ENCODE assay signal across 8 cellular contexts in genomic region chrX:24023538-24023937, GRCh38. TPM values are rescaled to one million over a fixed set of nuclear protein-coding genes. Genes with fewer than 3 reads are reported as not detected.
DNase-seq lines count a peak whose midpoint lies in the region; ATAC-seq and TF ChIP-seq lines count a peak whose summit lies in the region.
"Had no signal": no experiment of that assay in that cellular context is flagged by ENCODE, and none has a peak within 500 bp of the region (broad histone marks: within the 10 kb centered on the region; RNA-seq: fewer than 3 reads in every experiment).

No MANE protein-coding gene starts in this region.

- H3K9me2 ChIP-seq in HCT116 (ENCODE audit: insufficient read depth) = no peaks in the 10 kb centered on the region

- peaks cover 60% of the 10 kb centered on the region for H3K79me2 ChIP-seq in HCT116 (ENCODE audit: insufficient read depth, low read length)

- H3K4me1 ChIP-seq in HCT116 (ENCODE audit: control insufficient read depth in 1 of 2, insufficient read depth in 2 of 2, low read length in 2 of 2) (peaks cover 0 to 15% of the 10 kb centered on the region in 2 experiments; a peak in 2 of 4 replicates), foreskin keratinocyte (no peaks in the 10 kb centered on the region), spleen (peaks cover 0 to 42% (median 12%) of the 10 kb centered on the region in 6 donors)

- H3K27ac ChIP-seq in HCT116 (ENCODE audit: low read depth, low read length) (no peak overlapping the region), foreskin keratinocyte (peak overlapping the region; percentile 84), spleen (peak overlapping the region in 4 of 8 donors; percentile 95 to 98 (median 98))

- no peak for ATAC-seq in HCT116
- ATAC-seq in WTC11 = no peak
- ATAC-seq in foreskin keratinocyte = no peak
- ATAC-seq in GM18505 (IDR thresholded peaks at IDR 0.05; ENCODE audit: unreplicated experiment) = no peak

- H3K9me3 Mint-ChIP-seq in WTC11 = no peaks in the 10 kb centered on the region

- no peaks in the 10 kb centered on the region for H4K20me1 ChIP-seq in HCT116 (ENCODE audit: insufficient read depth)

- 0 to 25% (median 10%) methylated on average over 1 of the region's 1 CpG for WGBS in spleen, 5 donors

- no peak overlapping the region for H3K27ac Mint-ChIP-seq in WTC11

- RAD21 ChIA-PET in HCT116 (lab: Charles Lee; ENCODE audit: low non-redundant PET in 1 of 2, low total read pairs in 2 of 2, uncharacterized antibody in 2 of 2, unreplicated experiment in 2 of 2) = no interaction called here

- peaks cover 14% of the 10 kb centered on the region for H3K27me3 Mint-ChIP-seq in WTC11 (ENCODE audit: low read depth)

- H3K36me3 Mint-ChIP-seq in WTC11 = peaks cover 9% of the 10 kb centered on the region; the same call in 1 of the 2 replicates

- peaks cover 2% of the 10 kb centered on the region; the same call in 1 of the 2 replicates for H3K4me1 Mint-ChIP-seq in WTC11

- BruUV-seq in HCT116 (replicated peaks; lab: Mats Ljungman, UMichigan) = no TSS peak

- peak overlapping the region; percentile 88 for H3K9ac ChIP-seq in HCT116 (ENCODE audit: low read length)

- H3K4me3 Mint-ChIP-seq in WTC11 = peak overlapping the region; percentile 84

- peak overlapping the region; percentile 81 for H3K4me2 ChIP-seq in HCT116 (ENCODE audit: low read length)

- H3K36me3 ChIP-seq in HCT116 (ENCODE audit: control insufficient read depth in 1 of 2, insufficient read depth in 2 of 2, low read length in 2 of 2) (no peaks in the 10 kb centered on the region; a peak in 1 of 4 replicates), spleen (no peaks in the 10 kb centered on the region)

- TF ChIP-seq POLR2A in HCT116 (IDR thresholded peaks at IDR 0.05; ENCODE audit: borderline replicate concordance, extremely low read depth, insufficient read depth, insufficient read length) (no peak), spleen (IDR thresholded peaks at IDR 0.05) (no peak), GM18505 (IDR thresholded peaks at IDR 0.05; ENCODE audit: borderline replicate concordance, extremely low read depth, insufficient read depth, insufficient read length) (no peak)

- H3K9me3 ChIP-seq in HCT116 (ENCODE audit: control insufficient read depth in 1 of 2, insufficient read depth in 1 of 2, low read depth in 1 of 2, low read length in 2 of 2) = no peaks in the 10 kb centered on the region
- H3K9me3 ChIP-seq in spleen = no peaks in the 10 kb centered on the region

- no peak for TF ChIP-seq RAD21 in HCT116 (IDR thresholded peaks at IDR 0.05; ENCODE audit: low read depth)

- POLR2A ChIA-PET in HCT116 (lab: Charles Lee) (no interaction called here), WTC11 (lab: Charles Lee) (no interaction called here)

- H3K4me3 ChIP-seq in HCT116 (replicated peaks in 1 of 2; ENCODE audit: low read depth in 1 of 2, low read length in 2 of 2) (peak overlapping the region; percentile 67 to 76), spleen (peak overlapping the region; percentile 46 to 88 (median 62))

- DNase-seq in HCT116 (ENCODE audit: low read depth, low spot score) = no peak
- no peak for DNase-seq in WTC11 (ENCODE audit: low spot score)
- DNase-seq in foreskin keratinocyte = no peak
- no peak for DNase-seq in spleen
- no peak for DNase-seq in NCI-H446 (lab: John Stamatoyannopoulos, UW)
- no peak for DNase-seq in NCI-H2196 treated with DMSO at 0.1 percent for 48 hours (lab: John Stamatoyannopoulos, UW; ENCODE audit: unreplicated experiment)
- DNase-seq: activated gamma-delta T cell had no signal

- intact Hi-C loops in HCT116 (cut with micrococcal nuclease) = no loop called here
- intact Hi-C loops in spleen (cut with DNase I; ENCODE audit: low total_unique reads) = no loop called here

- no peak overlapping the region for H2AFZ ChIP-seq in HCT116 (ENCODE audit: low read depth, low read length, poor library complexity, severe bottlenecking)

- no peaks in the 10 kb centered on the region for H3K27me3 ChIP-seq in HCT116 (ENCODE audit: insufficient read depth, low read length)
- no peaks in the 10 kb centered on the region for H3K27me3 ChIP-seq in foreskin keratinocyte
- peaks cover 0 to 6% (median 0%) of the 10 kb centered on the region in 7 donors for H3K27me3 ChIP-seq in spleen (replicated peaks in 1 of 7)

- TF ChIP-seq CTCF in HCT116 (IDR thresholded peaks at IDR 0.05 in 2 of 3, conservative IDR thresholded peaks at IDR 0.05 in 1 of 3; ENCODE audit: borderline replicate concordance in 1 of 3, insufficient read depth in 1 of 3, low read depth in 2 of 3, low read length in 2 of 3) (no peak), WTC11 (IDR thresholded peaks at IDR 0.05) (no peak), foreskin keratinocyte (conservative IDR thresholded peaks at IDR 0.05) (no peak), spleen (IDR thresholded peaks at IDR 0.05 in 8 of 11, conservative IDR thresholded peaks at IDR 0.05 in 3 of 11) (no peak)

- CTCF ChIA-PET in HCT116 (lab: Charles Lee) (no interaction called here), WTC11 (lab: Charles Lee) (no interaction called here)

TF ChIP-seq in HCT116, 20 proteins besides CTCF, POLR2A, EP300 and RAD21 (continues in another document):
- no peak for TF ChIP-seq ZFX (IDR thresholded peaks at IDR 0.05)
- no peak for TF ChIP-seq ZBTB33 (IDR thresholded peaks at IDR 0.05; ENCODE audit: extremely low read depth, insufficient replicate concordance, low read length)
- TF ChIP-seq EZH2 (IDR thresholded peaks at IDR 0.05) = no peak
- TF ChIP-seq POLR2AphosphoS5 (IDR thresholded peaks at IDR 0.05; ENCODE audit: low read depth, low read length) = no peak
- no peak for TF ChIP-seq ATF3 (IDR thresholded peaks at IDR 0.05)
- no peak for TF ChIP-seq ELF1 (IDR thresholded peaks at IDR 0.05; ENCODE audit: borderline replicate concordance, low read depth)
- no peak for TF ChIP-seq JUND (IDR thresholded peaks at IDR 0.05)
- TF ChIP-seq EGR1 (IDR thresholded peaks at IDR 0.05; ENCODE audit: low read depth) = no peak
- TF ChIP-seq TCF7L2 (IDR thresholded peaks at IDR 0.05; ENCODE audit: borderline replicate concordance, extremely low read depth, insufficient read depth, insufficient read length) = no peak

TF ChIP-seq in WTC11, 78 proteins besides CTCF, POLR2A, EP300 and RAD21:
- TF ChIP-seq SMAD3 (CRISPR knock-in tag; IDR thresholded peaks at IDR 0.05; ENCODE audit: borderline replicate concordance) (no peak), NR3C1 (CRISPR knock-in tag; conservative IDR thresholded peaks at IDR 0.05; ENCODE audit: low read depth) (no peak), ZNF232 (CRISPR knock-in tag; IDR thresholded peaks at IDR 0.05) (no peak), MYBL2 (CRISPR knock-in tag; IDR thresholded peaks at IDR 0.05) (no peak), ZMAT4 (CRISPR knock-in tag; IDR thresholded peaks at IDR 0.05) (no peak)

RNA-seq across cellular contexts. Expression of gene KLHL15, which starts 3.4 kb away (rescaled TPM):
- total RNA-seq in HCT116 (2021; ENCODE audit: unreplicated experiment) (10.1 TPM), WTC11 (2021) (6.6 to 7.4 TPM (median 7.2 TPM) in 3 replicates), foreskin keratinocyte (4.2 TPM in 2 replicates), spleen (10 to 100 TPM in 3 of 7 donors, 1 to 10 TPM in 4; 7.0 to 13.9 (median 8.9) TPM)
- polyA plus RNA-seq in HCT116 (2012) = 2.8 and 2.9 TPM in 2 replicates
- polyA plus RNA-seq in foreskin keratinocyte (0.68 and 0.77 TPM in 2 replicates), spleen (1 to 10 TPM; 1.5 to 2.1 (median 2.0) TPM)

RNA-seq across cellular contexts. Expression of gene EIF2S3, which starts 31.2 kb away (rescaled TPM):
- 273 TPM for total RNA-seq in HCT116 (2021; ENCODE audit: unreplicated experiment)
- 120 and 165 TPM in 2 replicates for polyA plus RNA-seq in HCT116 (2012)
- 251 to 299 TPM (median 264 TPM) in 3 replicates for total RNA-seq in WTC11 (2021)
- total RNA-seq in foreskin keratinocyte = 147 and 162 TPM in 2 replicates
- polyA plus RNA-seq in foreskin keratinocyte = 60.4 and 60.7 TPM in 2 replicates
- 100 to 1,000 TPM; 124 to 207 (median 162) TPM for total RNA-seq in spleen
- polyA plus RNA-seq in spleen = 10 to 100 TPM; 67.6 to 87.2 (median 73.4) TPM
